Comparison of ENCODE assay signal across 8 cellular contexts in genomic region chr9:134324359-134325095, GRCh38. TPM values are rescaled to one million over a fixed set of nuclear protein-coding genes. Genes with fewer than 3 reads are reported as not detected.
DNase-seq lines count a peak whose midpoint lies in the region; ATAC-seq and TF ChIP-seq lines count a peak whose summit lies in the region.

No MANE protein-coding gene starts in this region.

- H3K4me3 ChIP-seq in BE2C (ENCODE audit: low read depth, low read length) = no peak overlapping the region

- H3K27me3 Mint-ChIP-seq in effector memory CD8-positive, alpha-beta T cell = no peaks in the 10 kb centered on the region
- peaks cover 7% of the 10 kb centered on the region for H3K27me3 Mint-ChIP-seq in nephron progenitor cell (ENCODE audit: low read depth, poor library complexity)

- peak; percentile 5 for ATAC-seq in effector memory CD8-positive, alpha-beta T cell (replicated peaks)
- ATAC-seq in HG02571 (IDR thresholded peaks at IDR 0.05; ENCODE audit: unreplicated experiment) = no peak

- peak; percentile 17 for DNase-seq in OCI-M1 (lab: John Stamatoyannopoulos, UW)
- DNase-seq in effector memory CD8-positive, alpha-beta T cell = peak in 1 of 3 experiments; percentile 27
- no peak for DNase-seq in nephron progenitor cell
- no peak for DNase-seq in germinal center (ENCODE audit: low spot score)
- DNase-seq in BE2C = no peak
- DNase-seq in activated effector memory CD4-positive, alpha-beta T cell treated with Interleukin-2 at 50 U/mL for 16 hours = no peak

- peak overlapping the region; percentile 91 for H3K27ac ChIP-seq in C4-2B

- no peaks in the 10 kb centered on the region for H3K9me3 Mint-ChIP-seq in effector memory CD8-positive, alpha-beta T cell
- H3K9me3 Mint-ChIP-seq in nephron progenitor cell = no peaks in the 10 kb centered on the region

- peak overlapping the region; percentile 91 to 96 for H3K27ac Mint-ChIP-seq in effector memory CD8-positive, alpha-beta T cell
- peak overlapping the region; percentile 48 for H3K27ac Mint-ChIP-seq in nephron progenitor cell

- H3K36me3 Mint-ChIP-seq in effector memory CD8-positive, alpha-beta T cell (ENCODE audit: insufficient read depth) = peaks cover 28% of the 10 kb centered on the region
- no peaks in the 10 kb centered on the region for H3K36me3 Mint-ChIP-seq in nephron progenitor cell (ENCODE audit: low read depth)

- H3K9me3 ChIP-seq in BE2C = no peaks in the 10 kb centered on the region

- no peaks in the 10 kb centered on the region for H3K27me3 ChIP-seq in BE2C

- no peak for TF ChIP-seq CTCF in C4-2B (conservative IDR thresholded peaks at IDR 0.05)
- no peak for TF ChIP-seq CTCF in nephron progenitor cell (IDR thresholded peaks at IDR 0.05)
- TF ChIP-seq CTCF in BE2C (IDR thresholded peaks at IDR 0.05; ENCODE audit: low read depth, low read length) = no peak

- peak overlapping the region; percentile 87 for H3K4me3 Mint-ChIP-seq in effector memory CD8-positive, alpha-beta T cell
- peak overlapping the region; percentile 57 for H3K4me3 Mint-ChIP-seq in nephron progenitor cell

- no peaks in the 10 kb centered on the region for H3K36me3 ChIP-seq in BE2C

- H3K4me1 Mint-ChIP-seq in effector memory CD8-positive, alpha-beta T cell (ENCODE audit: low read depth in 2 of 2) = peaks cover 9 to 19% of the 10 kb centered on the region in 2 donors
- peaks cover 76% of the 10 kb centered on the region for H3K4me1 Mint-ChIP-seq in nephron progenitor cell

- H3K4me1 ChIP-seq in BE2C = peaks cover 16% of the 10 kb centered on the region

RNA-seq across cellular contexts. Expression of gene RXRA, which starts 1.7 kb away (rescaled TPM):
- 47.3 TPM for polyA plus RNA-seq in BE2C (2012; ENCODE audit: insufficient read depth, insufficient read length, low read depth)
